ENCODE assay signal across 18 cellular contexts in genomic region chr18:39840406-39840805, GRCh38.
A peak's percentile ranks its signal among the peaks of the same experiment; 100 is the strongest.
DNase-seq lines count a peak whose midpoint lies in the region; ATAC-seq, FAIRE-seq and TF ChIP-seq lines count a peak whose summit lies in the region.
"Had no signal": no experiment of that assay in that cellular context is flagged by ENCODE, and none has a peak within 500 bp of the region (broad histone marks: within the 10 kb centered on the region; RNA-seq: fewer than 3 reads in every experiment).

No MANE protein-coding gene starts in this region.

- H3K27me3 ChIP-seq in bronchial epithelial cell (ENCODE audit: control insufficient read depth, insufficient read depth, low read length) (peaks cover 5% of the 10 kb centered on the region), smooth muscle cell (ENCODE audit: low read depth) (no peaks in the 10 kb centered on the region)

- H3K4me1 ChIP-seq in smooth muscle cell (ENCODE audit: low read depth): peaks cover 10% of the 10 kb centered on the region

- H3K4me3 ChIP-seq in bronchial epithelial cell (ENCODE audit: low read depth, low read length): no peak overlapping the region
- H3K4me3 ChIP-seq in smooth muscle cell: no peak overlapping the region

- H3K4me2 ChIP-seq in smooth muscle cell: no peak overlapping the region

- no peak for ATAC-seq in GM18907 (IDR thresholded peaks at IDR 0.05; ENCODE audit: unreplicated experiment)
- ATAC-seq in HG03175 (IDR thresholded peaks at IDR 0.05; ENCODE audit: unreplicated experiment): no peak
- ATAC-seq: activated T-helper 17 cell treated with anti-CD3 and anti-CD28 coated beads, Interleukin-2, amount 50 U/mL, for 72 hours; effector memory CD8-positive, alpha-beta T cell had no signal

- WGBS in smooth muscle cell (ENCODE audit: low lambda C conversion rate): 54% methylated on average over 3 of the region's 3 CpGs

- peak overlapping the region; percentile 2 for H3K9ac ChIP-seq in smooth muscle cell (ENCODE audit: low read depth)

- peak; percentile 49 for DNase-seq in NCI-H146 (lab: John Stamatoyannopoulos, UW)
- DNase-seq in NCI-H146 treated with DMSO at 0.1 percent for 48 hours (lab: John Stamatoyannopoulos, UW; ENCODE audit: unreplicated experiment): no peak
- peak; percentile 48 for DNase-seq in bronchial epithelial cell (ENCODE audit: low read depth)
- DNase-seq in smooth muscle cell (lab: John Stamatoyannopoulos, UW; ENCODE audit: unreplicated experiment): no peak
- no peak for DNase-seq in NOMO-1 treated with DMSO at 0.1 percent for 48 hours (lab: John Stamatoyannopoulos, UW; ENCODE audit: unreplicated experiment)
- DNase-seq: 8988T; effector memory CD8-positive, alpha-beta T cell; Kasumi-1; left cardiac atrium; NCI-H1694 treated with DMSO at 0.1 percent for 48 hours; NCI-H82; RPMI8226; SW 1271 had no signal

- no peaks in the 10 kb centered on the region for H4K20me1 ChIP-seq in smooth muscle cell (ENCODE audit: low read depth)

- TF ChIP-seq CTCF in bronchial epithelial cell (IDR thresholded peaks at IDR 0.05; ENCODE audit: insufficient read depth, low read length, severe bottlenecking) (no peak), smooth muscle cell (IDR thresholded peaks at IDR 0.05; ENCODE audit: borderline replicate concordance, insufficient read depth, poor library complexity, severe bottlenecking) (no peak)

- FAIRE-seq in bronchial epithelial cell (lab: Jason Lieb, UNC) (no peak), islet of Langerhans (lab: Jason Lieb, UNC) (peak; percentile 80)

- H2AFZ ChIP-seq in smooth muscle cell (ENCODE audit: low read depth): no peak overlapping the region

- H3K27ac ChIP-seq in smooth muscle cell (ENCODE audit: low read depth): no peak overlapping the region
- H3K27ac ChIP-seq: suprapubic skin had no signal

- no peaks in the 10 kb centered on the region for H3F3A ChIP-seq in smooth muscle cell (ENCODE audit: low read depth)

- no peaks in the 10 kb centered on the region for H3K79me2 ChIP-seq in smooth muscle cell (ENCODE audit: low read depth)

- H3K36me3 ChIP-seq in bronchial epithelial cell (ENCODE audit: control insufficient read depth, insufficient read depth, low read length) (no peaks in the 10 kb centered on the region), smooth muscle cell (ENCODE audit: low read depth) (no peaks in the 10 kb centered on the region)
- H3K36me3 ChIP-seq: suprapubic skin had no signal

- H3K9me3 ChIP-seq in smooth muscle cell (replicated peaks; ENCODE audit: low read depth): no peaks in the 10 kb centered on the region
- H3K9me3 ChIP-seq: suprapubic skin had no signal

Comparison
In these comparisons a context has a peak if more than half of its experiments do, and no peak if none do; other contexts are left out.
1. DNase-seq: peak in NCI-H146 (single experiment) and bronchial epithelial cell (single experiment); none in NCI-H146 treated with DMSO at 0.1 percent for 48 hours (single experiment), smooth muscle cell (single experiment) and NOMO-1 treated with DMSO at 0.1 percent for 48 hours (single experiment).